In the genomic region with DNA sequence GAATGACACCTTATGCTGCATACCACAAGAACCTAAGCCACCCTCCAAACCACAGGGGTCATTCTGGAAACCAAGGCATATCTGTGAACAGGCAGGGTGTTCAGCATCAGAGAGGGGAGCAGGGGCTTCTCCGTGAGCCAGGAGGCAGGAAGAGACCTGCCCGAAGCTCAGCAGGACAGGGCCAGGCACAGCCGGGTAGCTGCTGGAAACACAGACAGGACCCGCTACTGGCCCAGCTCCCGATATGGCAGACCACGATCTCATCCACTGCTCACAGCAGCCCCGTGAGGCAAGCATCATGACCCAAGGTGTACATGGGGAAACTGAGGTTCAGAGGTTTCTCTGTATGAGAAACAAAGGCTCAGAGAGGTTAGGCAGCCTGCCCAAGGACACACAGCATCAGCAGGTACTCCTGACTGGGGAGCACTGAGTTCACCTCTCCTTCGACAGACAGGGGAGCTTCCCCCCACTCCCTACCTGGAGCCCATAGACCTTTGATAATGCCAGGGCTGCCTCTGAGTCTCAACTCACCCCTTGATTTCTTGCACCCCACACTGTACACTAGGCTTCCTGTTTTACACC, we compare ENCODE assay signal across 19 cellular contexts.
DNase-seq lines count a peak whose midpoint lies in the region; ATAC-seq, FAIRE-seq and TF ChIP-seq lines count a peak whose summit lies in the region.
"Had no signal": no experiment of that assay in that cellular context is flagged by ENCODE, and none has a peak within 500 bp of the region (broad histone marks: within the 10 kb centered on the region; RNA-seq: fewer than 3 reads in every experiment).

No MANE protein-coding gene starts in this region.

- H3K4me3 Mint-ChIP-seq in activated naive CD4-positive, alpha-beta T cell treated with anti-CD3 and anti-CD28 coated beads for 36 hours, result no peak overlapping the region
- H3K4me3 Mint-ChIP-seq in activated naive CD4-positive, alpha-beta T cell treated with anti-CD3 and anti-CD28 coated beads, Interleukin-2, amount 10 ng/mL, durations not matched to agents 7 days and 5 days, result no peak overlapping the region
- H3K4me3 Mint-ChIP-seq: CD4-positive, alpha-beta memory T cell; GM23338 had no signal

- TF ChIP-seq EP300 in HepG2 (IDR thresholded peaks at IDR 0.05; ENCODE audit: low read depth in 2 of 2, low read length in 2 of 2) (no peak), HepG2 (CRISPR knock-in tag; IDR thresholded peaks at IDR 0.05; ENCODE audit: borderline replicate concordance) (no peak), suprapubic skin (IDR thresholded peaks at IDR 0.05) (no peak)

- H3K36me3 Mint-ChIP-seq in activated naive CD4-positive, alpha-beta T cell treated with anti-CD3 and anti-CD28 coated beads for 36 hours (ENCODE audit: low read depth), result no peaks in the 10 kb centered on the region
- H3K36me3 Mint-ChIP-seq in activated naive CD4-positive, alpha-beta T cell treated with anti-CD3 and anti-CD28 coated beads, Interleukin-2, amount 10 ng/mL, durations not matched to agents 7 days and 5 days, result no peaks in the 10 kb centered on the region
- H3K36me3 Mint-ChIP-seq: CD4-positive, alpha-beta memory T cell had no signal

- no TSS peak for BruUV-seq in HepG2 (replicated peaks; lab: Mats Ljungman, UMichigan)

- H4K20me1 ChIP-seq in HepG2 (ENCODE audit: insufficient read depth, low read length), result no peaks in the 10 kb centered on the region

- H3K4me3 ChIP-seq in RWPE2 (ENCODE audit: severe bottlenecking), result no peak overlapping the region
- H3K4me3 ChIP-seq in HepG2 (replicated peaks in 1 of 3; ENCODE audit: insufficient read depth in 1 of 3, low read depth in 2 of 3, low read length in 3 of 3), result no peak overlapping the region
- no peak overlapping the region for H3K4me3 ChIP-seq in suprapubic skin
- no peak overlapping the region for H3K4me3 ChIP-seq in kidney (ENCODE audit: low read length in 2 of 2)
- H3K4me3 ChIP-seq: GM23338, PC-9 had no signal

- in situ Hi-C loops in HepG2 (cut with HindIII; ENCODE audit: extremely low pct_ligation_motif_present, low pct_unique_long_range_greater_than_20kb), result loop anchor here (10.0 kb wide), 1 partner anchor 299 kb away; no protein-coding TSS in a partner anchor

- intact Hi-C loops in activated naive CD4-positive, alpha-beta T cell treated with anti-CD3 and anti-CD28 coated beads for 36 hours (cut with micrococcal nuclease), result no loop called here
- intact Hi-C loops in HepG2 (cut with micrococcal nuclease; ENCODE audit: unreplicated experiment) (no loop called here), kidney (cut with DNase I) (no loop called here)

- no peak overlapping the region for H3K4me2 ChIP-seq in HepG2 (ENCODE audit: low read depth, low read length)
- H3K4me2 ChIP-seq: GM23338, KMS-11, PC-9 had no signal

- H3K36me3 ChIP-seq in RWPE2 (ENCODE audit: low read depth) (no peaks in the 10 kb centered on the region), HepG2 (replicated peaks in 1 of 2; ENCODE audit: control insufficient read depth in 1 of 2, insufficient read depth in 2 of 2, low read length in 2 of 2) (no peaks in the 10 kb centered on the region; a peak in 1 of 5 replicates), suprapubic skin (no peaks in the 10 kb centered on the region), kidney (ENCODE audit: control insufficient read depth in 1 of 2, insufficient read depth in 2 of 2, low read length in 2 of 2) (no peaks in the 10 kb centered on the region)
- H3K36me3 ChIP-seq: BE2C had no signal

- H3K9me3 ChIP-seq in RWPE2 (ENCODE audit: severe bottlenecking) (no peaks in the 10 kb centered on the region), HepG2 (ENCODE audit: low read length) (no peaks in the 10 kb centered on the region), suprapubic skin (no peaks in the 10 kb centered on the region), kidney (ENCODE audit: control insufficient read depth in 1 of 2, low read length in 2 of 2) (no peaks in the 10 kb centered on the region)
- H3K9me3 ChIP-seq: BE2C had no signal

- H3K4me1 Mint-ChIP-seq in activated naive CD4-positive, alpha-beta T cell treated with anti-CD3 and anti-CD28 coated beads for 36 hours (ENCODE audit: low read depth), result no peaks in the 10 kb centered on the region
- H3K4me1 Mint-ChIP-seq in activated naive CD4-positive, alpha-beta T cell treated with anti-CD3 and anti-CD28 coated beads, Interleukin-2, amount 10 ng/mL, durations not matched to agents 7 days and 5 days, result no peaks in the 10 kb centered on the region

- TF ChIP-seq POLR2A in HepG2 (IDR thresholded peaks at IDR 0.05; ENCODE audit: insufficient read depth in 1 of 2, low read depth in 2 of 2, low read length in 2 of 2) (no peak), suprapubic skin (IDR thresholded peaks at IDR 0.05) (no peak)

- peaks cover 7% of the 10 kb centered on the region for H3K27me3 Mint-ChIP-seq in activated naive CD4-positive, alpha-beta T cell treated with anti-CD3 and anti-CD28 coated beads for 36 hours (ENCODE audit: low read depth)
- H3K27me3 Mint-ChIP-seq in activated naive CD4-positive, alpha-beta T cell treated with anti-CD3 and anti-CD28 coated beads, Interleukin-2, amount 10 ng/mL, durations not matched to agents 7 days and 5 days, result peaks cover 23% of the 10 kb centered on the region

- ATAC-seq in RWPE2 (ENCODE audit: low read depth) (no peak), HepG2 (no peak), HG03159 (IDR thresholded peaks at IDR 0.05; ENCODE audit: unreplicated experiment) (no peak)
- ATAC-seq: GM23338, Right ventricle myocardium inferior had no signal

- H2AFZ ChIP-seq in HepG2 (ENCODE audit: low read length), result no peak overlapping the region
- H2AFZ ChIP-seq: GM23338, PC-9 had no signal

- TF ChIP-seq CTCF in RWPE2 (IDR thresholded peaks at IDR 0.05; ENCODE audit: poor library complexity, severe bottlenecking), result no peak
- no peak for TF ChIP-seq CTCF in HepG2 (CRISPR knock-in tag; IDR thresholded peaks at IDR 0.05)
- no peak for TF ChIP-seq CTCF in suprapubic skin (IDR thresholded peaks at IDR 0.05)
- TF ChIP-seq CTCF in kidney (IDR thresholded peaks at IDR 0.05; ENCODE audit: borderline replicate concordance, extremely low read depth, insufficient read depth), result no peak

- no peak overlapping the region for H3K27ac Mint-ChIP-seq in activated naive CD4-positive, alpha-beta T cell treated with anti-CD3 and anti-CD28 coated beads for 36 hours
- H3K27ac Mint-ChIP-seq in activated naive CD4-positive, alpha-beta T cell treated with anti-CD3 and anti-CD28 coated beads, Interleukin-2, amount 10 ng/mL, durations not matched to agents 7 days and 5 days, result no peak overlapping the region
- H3K27ac Mint-ChIP-seq: CD4-positive, alpha-beta memory T cell; GM23338 had no signal

- no peaks in the 10 kb centered on the region for H3K27me3 ChIP-seq in RWPE2 (ENCODE audit: insufficient read depth, poor library complexity, severe bottlenecking)
- H3K27me3 ChIP-seq in HepG2 (ENCODE audit: control insufficient read depth in 1 of 2, insufficient read depth in 2 of 2, low read length in 2 of 2), result peaks cover 1 to 4% of the 10 kb centered on the region in 2 experiments; a peak in 2 of 5 replicates
- H3K27me3 ChIP-seq in suprapubic skin, result no peaks in the 10 kb centered on the region

- POLR2A ChIA-PET in HepG2 (lab: Yijun Ruan, JAX), result no interaction called here

- H3K9me3 Mint-ChIP-seq in activated naive CD4-positive, alpha-beta T cell treated with anti-CD3 and anti-CD28 coated beads for 36 hours, result no peaks in the 10 kb centered on the region
- no peaks in the 10 kb centered on the region for H3K9me3 Mint-ChIP-seq in activated naive CD4-positive, alpha-beta T cell treated with anti-CD3 and anti-CD28 coated beads, Interleukin-2, amount 10 ng/mL, durations not matched to agents 7 days and 5 days
- H3K9me3 Mint-ChIP-seq: CD4-positive, alpha-beta memory T cell; GM23338 had no signal

- WGBS in HepG2 (ENCODE audit: low lambda C conversion rate), result 0% methylated on average over 1 of the region's 8 CpGs
- WGBS in suprapubic skin, result 100% methylated on average over 1 of the region's 8 CpGs

- H3K79me2 ChIP-seq in HepG2 (ENCODE audit: insufficient read depth, low read length), result no peaks in the 10 kb centered on the region

- H3K9ac ChIP-seq in HepG2 (ENCODE audit: insufficient read depth, low read depth, low read length) (no peak overlapping the region), kidney (ENCODE audit: low read length in 2 of 2) (no peak overlapping the region)
- H3K9ac ChIP-seq: KMS-11 had no signal

- DNase-seq in activated naive CD4-positive, alpha-beta T cell treated with anti-CD3 and anti-CD28 coated beads for 36 hours, result peak; percentile 1
- DNase-seq in activated naive CD4-positive, alpha-beta T cell treated with anti-CD3 and anti-CD28 coated beads, Interleukin-2, amount 10 ng/mL, durations not matched to agents 7 days and 5 days, result no peak
- DNase-seq in RWPE2 (ENCODE audit: low spot score) (peak; percentile 23), HepG2 (ENCODE audit: low spot score) (no peak), suprapubic skin (ENCODE audit: low spot score in 2 of 2) (peak; percentile 31 to 71), kidney (no peak), SIG-M5 (lab: John Stamatoyannopoulos, UW) (no peak)
- DNase-seq: ACHN; BE2C; CD4-positive, alpha-beta memory T cell; NCI-H1092; NCI-H187; NCI-H446; NCI-H774; PC-9 had no signal

- TF ChIP-seq RAD21 in HepG2 (CRISPR knock-in tag; IDR thresholded peaks at IDR 0.05), result no peak

- H3K4me1 ChIP-seq in RWPE2 (ENCODE audit: insufficient read depth, poor library complexity, severe bottlenecking) (no peaks in the 10 kb centered on the region), HepG2 (ENCODE audit: insufficient read depth, low read length) (no peaks in the 10 kb centered on the region), suprapubic skin (no peaks in the 10 kb centered on the region), kidney (ENCODE audit: control insufficient read depth in 1 of 2, insufficient read depth in 1 of 2, low read depth in 1 of 2, low read length in 2 of 2) (no peaks in the 10 kb centered on the region)

- FAIRE-seq in HepG2 (lab: Jason Lieb, UNC), result no peak
- no peak for FAIRE-seq in kidney (lab: Jason Lieb, UNC)

- H3K27ac ChIP-seq in RWPE2 (ENCODE audit: poor library complexity, severe bottlenecking), result no peak overlapping the region
- H3K27ac ChIP-seq in HepG2 (ENCODE audit: extremely low read length, insufficient read depth, low read length), result no peak overlapping the region
- H3K27ac ChIP-seq in suprapubic skin, result no peak overlapping the region
- H3K27ac ChIP-seq in kidney (ENCODE audit: low read depth in 2 of 2, low read length in 2 of 2), result no peak overlapping the region
- H3K27ac ChIP-seq: KMS-11, PC-9 had no signal

- CTCF ChIA-PET in activated naive CD4-positive, alpha-beta T cell treated with anti-CD3 and anti-CD28 coated beads for 36 hours (lab: Charles Lee), result no interaction called here
- CTCF ChIA-PET in activated naive CD4-positive, alpha-beta T cell treated with anti-CD3 and anti-CD28 coated beads, Interleukin-2, amount 10 ng/mL, durations not matched to agents 7 days and 5 days (lab: Charles Lee), result no interaction called here
- CTCF ChIA-PET in HepG2 (lab: Yijun Ruan, JAX; ENCODE audit: low intra/inter-chr PET ratio, low total read pairs), result no interaction called here

Comparison
In these comparisons a context has a peak if more than half of its experiments do, and no peak if none do; other contexts are left out.
1. DNase-seq: peak in activated naive CD4-positive, alpha-beta T cell treated with anti-CD3 and anti-CD28 coated beads for 36 hours (single experiment), RWPE2 (single experiment) and suprapubic skin (2 of 2); none in activated naive CD4-positive, alpha-beta T cell treated with anti-CD3 and anti-CD28 coated beads, Interleukin-2, amount 10 ng/mL, durations not matched to agents 7 days and 5 days (single experiment), HepG2 (single experiment), kidney (single experiment) and SIG-M5 (single experiment).